ENCODE assay signal across 15 cellular contexts in genomic region chr9:87929152-87929551, GRCh38. TPM values are rescaled to one million over a fixed set of nuclear protein-coding genes. Genes with fewer than 3 reads are reported as not detected.
"Had no signal": no experiment of that assay in that cellular context is flagged by ENCODE, and none has a peak within 500 bp of the region (broad histone marks: within the 10 kb centered on the region; RNA-seq: fewer than 3 reads in every experiment).

No MANE protein-coding gene starts in this region.

RNA-seq across cellular contexts. Expression of gene SPATA31C1, which starts 11.4 kb away (rescaled TPM):
- total RNA-seq: stomach, subcutaneous adipose tissue, suprapubic skin, temporal lobe, thoracic aorta, thyroid gland, tibial nerve, transverse colon, upper lobe of left lung, upper lobe of right lung, ureter, vagina had no signal
- polyA plus RNA-seq: stomach, thymus, urinary bladder had no signal

RNA-seq across cellular contexts. Expression of gene SPATA31E1, which starts 46.5 kb away (rescaled TPM):
- total RNA-seq: stomach, subcutaneous adipose tissue, suprapubic skin, temporal lobe, thoracic aorta, tibial nerve, transverse colon, upper lobe of left lung, upper lobe of right lung, ureter, urinary bladder, uterus, vagina had no signal
- polyA plus RNA-seq: stomach had no signal
